Comparison of ENCODE assay signal across 8 cellular contexts in genomic region chr2:48346124-48346536, GRCh38. TPM values are rescaled to one million over a fixed set of nuclear protein-coding genes. Genes with fewer than 3 reads are reported as not detected.
DNase-seq lines count a peak whose midpoint lies in the region; ATAC-seq and TF ChIP-seq lines count a peak whose summit lies in the region.

No MANE protein-coding gene starts in this region.

- TF ChIP-seq CTCF in Calu3 (IDR thresholded peaks at IDR 0.05; ENCODE audit: unreplicated experiment) (no peak), WERI-Rb-1 (IDR thresholded peaks at IDR 0.05; ENCODE audit: low read depth, low read length) (no peak), psoas muscle (IDR thresholded peaks at IDR 0.05) (no peak)

- no peak overlapping the region for H3K4me3 Mint-ChIP-seq in Calu3 (ENCODE audit: low read depth, unreplicated experiment)
- H3K4me3 Mint-ChIP-seq in T-helper 2 cell treated with Interferon-gamma antibody and Interleukin-4, amounts not matched to agents 5 μg/mL and 100 μg/mL, for 36 hours = no peak overlapping the region

- no TSS peak for BruUV-seq in Calu3 (replicated peaks; lab: Mats Ljungman, UMichigan)

- 12 to 26% (median 24%) methylated on average over 2 of the region's 2 CpGs for WGBS in psoas muscle, 3 donors

- H3K27ac Mint-ChIP-seq in Calu3 (ENCODE audit: unreplicated experiment) = peak overlapping the region; percentile 42
- H3K27ac Mint-ChIP-seq in T-helper 2 cell treated with Interferon-gamma antibody and Interleukin-4, amounts not matched to agents 5 μg/mL and 100 μg/mL, for 36 hours = no peak overlapping the region

- H3K36me3 Mint-ChIP-seq in Calu3 (ENCODE audit: insufficient read depth, unreplicated experiment) = peaks cover 33% of the 10 kb centered on the region
- H3K36me3 Mint-ChIP-seq in T-helper 2 cell treated with Interferon-gamma antibody and Interleukin-4, amounts not matched to agents 5 μg/mL and 100 μg/mL, for 36 hours (ENCODE audit: low read depth) = peaks cover 50% of the 10 kb centered on the region

- H3K4me1 Mint-ChIP-seq in Calu3 (ENCODE audit: low read depth, unreplicated experiment) = peaks cover 21% of the 10 kb centered on the region
- H3K4me1 Mint-ChIP-seq in T-helper 2 cell treated with Interferon-gamma antibody and Interleukin-4, amounts not matched to agents 5 μg/mL and 100 μg/mL, for 36 hours (ENCODE audit: low read depth) = peaks cover 36% of the 10 kb centered on the region

- H3K36me3 ChIP-seq in WERI-Rb-1 = peaks cover 23% of the 10 kb centered on the region
- no peaks in the 10 kb centered on the region for H3K36me3 ChIP-seq in psoas muscle (ENCODE audit: insufficient read depth in 1 of 2, low read depth in 1 of 2)

- peaks cover 38% of the 10 kb centered on the region for H3K4me1 ChIP-seq in psoas muscle

- peak overlapping the region; percentile 41 for H3K27ac ChIP-seq in WERI-Rb-1
- H3K27ac ChIP-seq in psoas muscle = peak overlapping the region; percentile 77

- no peaks in the 10 kb centered on the region for H3K27me3 Mint-ChIP-seq in Calu3 (ENCODE audit: unreplicated experiment)
- no peaks in the 10 kb centered on the region for H3K27me3 Mint-ChIP-seq in T-helper 2 cell treated with Interferon-gamma antibody and Interleukin-4, amounts not matched to agents 5 μg/mL and 100 μg/mL, for 36 hours (ENCODE audit: low read depth)

- intact Hi-C loops in Calu3 (cut with micrococcal nuclease; ENCODE audit: unreplicated experiment) = no loop called here
- intact Hi-C loops in Right ventricle myocardium superior (cut with DNase I) = no loop called here
- intact Hi-C loops in psoas muscle (cut with DNase I) = no loop called here

- no peak overlapping the region for H3K4me3 ChIP-seq in WERI-Rb-1 (ENCODE audit: low read depth, low read length)
- peak overlapping the region; percentile 54 for H3K4me3 ChIP-seq in psoas muscle

- H3K27me3 ChIP-seq in WERI-Rb-1 (ENCODE audit: insufficient read depth, low read depth, severe bottlenecking) = no peaks in the 10 kb centered on the region
- no peaks in the 10 kb centered on the region for H3K27me3 ChIP-seq in psoas muscle (ENCODE audit: insufficient read depth in 3 of 3, low read length in 2 of 3)

- DNase-seq in Calu3 = no peak
- peak; percentile 72 for DNase-seq in WERI-Rb-1
- peak; percentile 56 for DNase-seq in Right ventricle myocardium superior
- DNase-seq in psoas muscle = peak; percentile 46 to 53
- DNase-seq in T-helper 2 cell treated with Interferon-gamma antibody and Interleukin-4, amounts not matched to agents 5 μg/mL and 100 μg/mL, for 36 hours (ENCODE audit: low spot score) = no peak
- no peak for DNase-seq in NCI-H1048 (lab: John Stamatoyannopoulos, UW)

- CTCF ChIA-PET in Calu3 (lab: Charles Lee) = interaction anchor here (1.0 kb wide), 1 partner anchor 9 kb away, joined by 3 read pairs; no protein-coding TSS in a partner anchor

- ATAC-seq in Right ventricle myocardium superior (ENCODE audit: poor library complexity) = peak; percentile 65
- ATAC-seq in psoas muscle = peak; percentile 69 to 82 (median 78)
- ATAC-seq in HG03095 (IDR thresholded peaks at IDR 0.05; ENCODE audit: unreplicated experiment) = no peak
- no peak for ATAC-seq in GM19351 (IDR thresholded peaks at IDR 0.05; ENCODE audit: unreplicated experiment)

- peaks cover 5% of the 10 kb centered on the region for H3K9me3 Mint-ChIP-seq in Calu3 (ENCODE audit: low read depth, unreplicated experiment)
- H3K9me3 Mint-ChIP-seq in T-helper 2 cell treated with Interferon-gamma antibody and Interleukin-4, amounts not matched to agents 5 μg/mL and 100 μg/mL, for 36 hours = peaks cover 26% of the 10 kb centered on the region

- peaks cover 14% of the 10 kb centered on the region for H3K9me3 ChIP-seq in WERI-Rb-1 (ENCODE audit: severe bottlenecking)
- H3K9me3 ChIP-seq in psoas muscle = peaks cover 7% of the 10 kb centered on the region

RNA-seq across cellular contexts. Expression of gene FOXN2, which starts 31.6 kb away (rescaled TPM):
- total RNA-seq in Calu3 (2022) (30.7 and 33.2 TPM in 2 replicates), Right ventricle myocardium superior (10.0 TPM), psoas muscle (10 to 100 TPM in 3 of 4 donors, 1 to 10 TPM in 1; 9.1 to 20.5 (median 13.5) TPM)
- 1 to 10 TPM; 2.3 to 5.2 (median 4.0) TPM for polyA plus RNA-seq in psoas muscle

Comparison
In these comparisons a context has a peak if more than half of its experiments do, and no peak if none do; other contexts are left out.
1. DNase-seq: peak in WERI-Rb-1 (single experiment), Right ventricle myocardium superior (single experiment) and psoas muscle (2 of 2); none in Calu3 (single experiment), T-helper 2 cell treated with Interferon-gamma antibody and Interleukin-4, amounts not matched to agents 5 μg/mL and 100 μg/mL, for 36 hours (single experiment) and NCI-H1048 (single experiment).
2. ATAC-seq: peak in Right ventricle myocardium superior (single experiment) and psoas muscle (4 of 4); none in HG03095 (single experiment) and GM19351 (single experiment).